In genomic region chr22:50698546-50698945, GRCh38 we compare ENCODE assay signal across 1 cellular context.
TF ChIP-seq lines count a peak whose summit lies in the region.

No MANE protein-coding gene starts in this region.

TF ChIP-seq in HepG2, 621 proteins besides CTCF, POLR2A, EP300 and RAD21:
- TF ChIP-seq DZIP1 (CRISPR knock-in tag; IDR thresholded peaks at IDR 0.05) = peak; percentile 45; the same call in 1 of the 2 replicates
- TF ChIP-seq HNRNPL (IDR thresholded peaks at IDR 0.05; ENCODE audit: low read depth, low read length) = no peak
- peak; percentile 36; the same call in 1 of the 2 replicates for TF ChIP-seq ZNF430 (CRISPR knock-in tag; IDR thresholded peaks at IDR 0.05)
